ENCODE assay signal across 8 cellular contexts in genomic region chr11:11841121-11841604, GRCh38. TPM values are rescaled to one million over a fixed set of nuclear protein-coding genes. Genes with fewer than 3 reads are reported as not detected.
A peak's percentile ranks its signal among the peaks of the same experiment; 100 is the strongest.
DNase-seq lines count a peak whose midpoint lies in the region; ATAC-seq and TF ChIP-seq lines count a peak whose summit lies in the region.

No MANE protein-coding gene starts in this region.

- CTCF ChIA-PET in OCI-LY7 (lab: Charles Lee; ENCODE audit: unreplicated experiment) = interaction anchor here (0.6 kb wide), 2 partner anchors 34 to 793 kb away, joined by 3 read pairs; no protein-coding TSS in a partner anchor

- peaks cover 41% of the 10 kb centered on the region for H3K79me2 ChIP-seq in OCI-LY7 (ENCODE audit: insufficient read depth, low read depth, low read length)

- DNase-seq in AG08395 (ENCODE audit: low spot score) (peak; percentile 49), GM12865 (ENCODE audit: low read depth) (no peak), OCI-LY7 (ENCODE audit: low spot score) (no peak), endothelial cell (ENCODE audit: low spot score) (no peak), midbrain (lab: John Stamatoyannopoulos, UW) (peak; percentile 73), vagina (ENCODE audit: extremely low spot score in 2 of 2) (no peak)

- H3K4me3 ChIP-seq in GM12865 (ENCODE audit: low read depth, low read length) = peak overlapping the region; percentile 75
- H3K4me3 ChIP-seq in OCI-LY7 (ENCODE audit: low read depth, low read length, poor library complexity, severe bottlenecking) = peak overlapping the region; percentile 86
- peak overlapping the region; percentile 75 to 88 for H3K4me3 ChIP-seq in vagina

- no peaks in the 10 kb centered on the region for H3K27me3 ChIP-seq in vagina

- peaks cover 14% of the 10 kb centered on the region for H3K4me1 Mint-ChIP-seq in endothelial cell (ENCODE audit: unreplicated experiment)

- no peak overlapping the region for H3K4me3 Mint-ChIP-seq in endothelial cell (ENCODE audit: unreplicated experiment)

- peak overlapping the region; percentile 92 for H3K27ac Mint-ChIP-seq in endothelial cell (ENCODE audit: unreplicated experiment)

- peak; percentile 9 for ATAC-seq in HG03135 (IDR thresholded peaks at IDR 0.05; ENCODE audit: unreplicated experiment)
- ATAC-seq in GM19324 (IDR thresholded peaks at IDR 0.05; ENCODE audit: low FRiP score, unreplicated experiment) = no peak

- H3K9me3 Mint-ChIP-seq in endothelial cell (ENCODE audit: unreplicated experiment) = no peaks in the 10 kb centered on the region

- TF ChIP-seq CTCF in GM12865 (IDR thresholded peaks at IDR 0.05; ENCODE audit: insufficient read depth, low read depth, low read length, missing control alignments) (no peak), OCI-LY7 (conservative IDR thresholded peaks at IDR 0.05; ENCODE audit: low read length) (no peak), endothelial cell (IDR thresholded peaks at IDR 0.05; ENCODE audit: unreplicated experiment) (no peak), vagina (IDR thresholded peaks at IDR 0.05) (no peak)

- H3K36me3 ChIP-seq in OCI-LY7 (ENCODE audit: insufficient read depth, low read length) = no peaks in the 10 kb centered on the region
- H3K36me3 ChIP-seq in vagina = no peaks in the 10 kb centered on the region

- H3K4me1 ChIP-seq in OCI-LY7 (ENCODE audit: insufficient read depth, low read length, poor library complexity, severe bottlenecking) (peaks cover 21% of the 10 kb centered on the region), vagina (peaks cover 29% of the 10 kb centered on the region)

- no peaks in the 10 kb centered on the region for H3K9me3 ChIP-seq in OCI-LY7 (ENCODE audit: low read length)
- H3K9me3 ChIP-seq in vagina = no peaks in the 10 kb centered on the region

- BruUV-seq in OCI-LY7 (replicated peaks; lab: Mats Ljungman, UMichigan) = no TSS peak

- peak overlapping the region; percentile 95 for H3K4me2 ChIP-seq in OCI-LY7 (ENCODE audit: low read length)

- peak overlapping the region; percentile 99 for H2AFZ ChIP-seq in OCI-LY7 (ENCODE audit: low read length)

- H3K9me2 ChIP-seq in OCI-LY7 (ENCODE audit: insufficient read depth, low read length) = no peaks in the 10 kb centered on the region

- intact Hi-C loops in OCI-LY7 (cut with micrococcal nuclease; ENCODE audit: unreplicated experiment) = loop anchor here (5.0 kb wide), 1 partner anchor 984 kb away; the partner anchor contains the start of gene ZBED5
- intact Hi-C loops in vagina (cut with DNase I) = no loop called here

- POLR2A ChIA-PET in OCI-LY7 (lab: Charles Lee) = interaction anchor here (0.7 to 1.2 kb wide), 2 partner anchors 23 to 51 kb away, joined by 3 read pairs; no protein-coding TSS in a partner anchor

- H3K27ac ChIP-seq in OCI-LY7 (ENCODE audit: low read depth, low read length, poor library complexity, severe bottlenecking) (no peak overlapping the region), vagina (peak overlapping the region; percentile 99)

- peaks cover 2% of the 10 kb centered on the region for H3K27me3 Mint-ChIP-seq in endothelial cell (ENCODE audit: unreplicated experiment)

- H3K36me3 Mint-ChIP-seq in endothelial cell (ENCODE audit: low read depth, unreplicated experiment) = no peaks in the 10 kb centered on the region

- peaks cover 29% of the 10 kb centered on the region for H4K20me1 ChIP-seq in OCI-LY7 (ENCODE audit: insufficient read depth, low read length)

- TF ChIP-seq POLR2A in vagina (IDR thresholded peaks at IDR 0.05) = peak in 1 of 2 donors; percentile 8

RNA-seq across cellular contexts. Expression of gene USP47, which starts 0.6 kb away (rescaled TPM):
- 35.2 and 44.1 TPM in 2 replicates for total RNA-seq in OCI-LY7 (2014; rRNA removed; shearing (Covaris generic))
- total RNA-seq in OCI-LY7 (2022) (39.4 and 42.2 TPM in 2 replicates), endothelial cell (ENCODE audit: unreplicated experiment) (45.1 TPM), vagina (69.2 TPM)

Comparison
In these comparisons a context has a peak if more than half of its experiments do, and no peak if none do; other contexts are left out.
1. DNase-seq: peak in AG08395 (single experiment) and midbrain (single experiment); none in GM12865 (single experiment), OCI-LY7 (single experiment), endothelial cell (single experiment) and vagina (0 of 2).
2. Peak in every context shown above with its lines, with median percentiles within 50 percentile points of each other: H3K4me3 ChIP-seq.